9 cellular contexts compared by ENCODE assay signal in genomic region chr2:36355890-36356198, GRCh38. TPM values are rescaled to one million over a fixed set of nuclear protein-coding genes. Genes with fewer than 3 reads are reported as not detected.
DNase-seq lines count a peak whose midpoint lies in the region; ATAC-seq and TF ChIP-seq lines count a peak whose summit lies in the region.
"Had no signal": no experiment of that assay in that cellular context is flagged by ENCODE, and none has a peak within 500 bp of the region (broad histone marks: within the 10 kb centered on the region; RNA-seq: fewer than 3 reads in every experiment).

No MANE protein-coding gene starts in this region.

- no peak overlapping the region for H3K27ac Mint-ChIP-seq in natural killer cell treated with Interleukin-12 subunit alpha and Interleukin-12 subunit beta and Interleukin-15 and Interleukin-18, amount 100 ng/mL, for 72 hours
- H3K27ac Mint-ChIP-seq: T-helper 2 cell treated with Interferon-gamma antibody and Interleukin-4, amounts not matched to agents 5 μg/mL and 100 μg/mL, for 36 hours had no signal

- no peaks in the 10 kb centered on the region for H3K9me3 ChIP-seq in A673 (ENCODE audit: low read depth, low read length, poor library complexity, severe bottlenecking)
- no peaks in the 10 kb centered on the region for H3K9me3 ChIP-seq in ectodermal cell (ENCODE audit: control insufficient read depth, low read length)

- H3K36me3 Mint-ChIP-seq in natural killer cell treated with Interleukin-12 subunit alpha and Interleukin-12 subunit beta and Interleukin-15 and Interleukin-18, amount 100 ng/mL, for 72 hours, result no peaks in the 10 kb centered on the region

- CTCF ChIA-PET in A673 (lab: Charles Lee), result interaction anchor here (3.2 kb wide), 1 partner anchor 104 kb away, joined by 8 read pairs; no protein-coding TSS in a partner anchor

- WGBS in ectodermal cell, 2 experiments, result 0 to 1% methylated on average over 36 to 37 of the region's 37 CpGs

- H3K27ac ChIP-seq in A673 (ENCODE audit: low read depth, low read length, poor library complexity, severe bottlenecking), result peak overlapping the region; percentile 66
- peak overlapping the region; percentile 58 for H3K27ac ChIP-seq in ectodermal cell (ENCODE audit: insufficient read depth, low read depth, low read length, poor library complexity, severe bottlenecking)

- peaks cover 35% of the 10 kb centered on the region for H3K4me1 ChIP-seq in A673 (ENCODE audit: insufficient read depth, low read length, poor library complexity, severe bottlenecking)
- H3K4me1 ChIP-seq in ectodermal cell (ENCODE audit: control insufficient read depth, insufficient read depth, low read length), result peaks cover 5% of the 10 kb centered on the region

- in situ Hi-C loops in GM13976 (cut with MboI; ENCODE audit: low sequenced_read_pairs, unreplicated experiment), result loop anchor here (10.0 kb wide), 1 partner anchor 309 kb away; no protein-coding TSS in a partner anchor

- H3K27me3 Mint-ChIP-seq in natural killer cell treated with Interleukin-12 subunit alpha and Interleukin-12 subunit beta and Interleukin-15 and Interleukin-18, amount 100 ng/mL, for 72 hours, result peaks cover 8 to 16% of the 10 kb centered on the region in 2 donors

- H3K9me3 Mint-ChIP-seq in natural killer cell treated with Interleukin-12 subunit alpha and Interleukin-12 subunit beta and Interleukin-15 and Interleukin-18, amount 100 ng/mL, for 72 hours, result no peaks in the 10 kb centered on the region
- H3K9me3 Mint-ChIP-seq: T-helper 2 cell treated with Interferon-gamma antibody and Interleukin-4, amounts not matched to agents 5 μg/mL and 100 μg/mL, for 36 hours had no signal

- DNase-seq in A673 (ENCODE audit: low spot score) (no peak), GM13976 (ENCODE audit: low spot score) (no peak), NCI-H2196 (lab: John Stamatoyannopoulos, UW; ENCODE audit: unreplicated experiment) (no peak)
- no peak for DNase-seq in Jurkat, Clone E6-1 (ENCODE audit: low read depth, low spot score)
- DNase-seq in natural killer cell treated with Interleukin-12 subunit alpha and Interleukin-12 subunit beta and Interleukin-15 and Interleukin-18, amount 100 ng/mL, for 72 hours (ENCODE audit: low spot score), result no peak

- ATAC-seq in natural killer cell treated with Interleukin-12 subunit alpha and Interleukin-12 subunit beta and Interleukin-15 and Interleukin-18, amount 100 ng/mL, for 72 hours, result no peak
- no peak for ATAC-seq in HG03521 (IDR thresholded peaks at IDR 0.05; ENCODE audit: unreplicated experiment)
- ATAC-seq in GM19023 (IDR thresholded peaks at IDR 0.05; ENCODE audit: unreplicated experiment), result no peak

- H3K4me1 Mint-ChIP-seq in natural killer cell treated with Interleukin-12 subunit alpha and Interleukin-12 subunit beta and Interleukin-15 and Interleukin-18, amount 100 ng/mL, for 72 hours (ENCODE audit: low read depth in 2 of 2), result peaks cover 29 to 31% of the 10 kb centered on the region in 2 donors

- POLR2A ChIA-PET in A673 (lab: Charles Lee; ENCODE audit: low non-redundant PET), result interaction anchor here (0.6 kb wide), 1 partner anchor 85 kb away, joined by 15 read pairs; no protein-coding TSS in a partner anchor

- no peaks in the 10 kb centered on the region for H3K27me3 ChIP-seq in A673 (replicated peaks; ENCODE audit: insufficient read depth, low read depth, low read length, poor library complexity)
- H3K27me3 ChIP-seq in ectodermal cell (ENCODE audit: control insufficient read depth, insufficient read depth, low read length, poor library complexity, severe bottlenecking), result peaks cover 20% of the 10 kb centered on the region

- H3K36me3 ChIP-seq in A673 (ENCODE audit: insufficient read depth, low read length, poor library complexity, severe bottlenecking) (no peaks in the 10 kb centered on the region), ectodermal cell (ENCODE audit: control insufficient read depth, insufficient read depth, low read length) (no peaks in the 10 kb centered on the region)

- peak overlapping the region; percentile 61 for H3K4me3 Mint-ChIP-seq in natural killer cell treated with Interleukin-12 subunit alpha and Interleukin-12 subunit beta and Interleukin-15 and Interleukin-18, amount 100 ng/mL, for 72 hours

- intact Hi-C loops in A673 (cut with micrococcal nuclease; ENCODE audit: unreplicated experiment), result loop anchor here (2.0 to 5.0 kb wide), 2 partner anchors 61 to 309 kb away; no protein-coding TSS in a partner anchor

- no peak for TF ChIP-seq CTCF in A673 (conservative IDR thresholded peaks at IDR 0.05; ENCODE audit: low read depth, low read length)
- no peak for TF ChIP-seq CTCF in GM13976 (IDR thresholded peaks at IDR 0.05; ENCODE audit: borderline replicate concordance, control extremely low read depth, extremely low read depth, insufficient read depth, missing control alignments)

- BruUV-seq in A673 (replicated peaks; lab: Mats Ljungman, UMichigan), result no TSS peak

- H3K4me3 ChIP-seq in A673 (ENCODE audit: low read depth, low read length, poor library complexity, severe bottlenecking), result peak overlapping the region; percentile 83
- peak overlapping the region; percentile 9; the same call in 1 of the 2 replicates for H3K4me3 ChIP-seq in Jurkat, Clone E6-1 (ENCODE audit: low read length)
- peak overlapping the region; percentile 79 for H3K4me3 ChIP-seq in ectodermal cell (ENCODE audit: insufficient read depth, low read depth, low read length)

RNA-seq across cellular contexts. Expression of gene CRIM1, which starts 0.3 kb away (rescaled TPM):
- 35.3 and 46.5 TPM in 2 replicates for total RNA-seq in A673 (2021)
- polyA plus RNA-seq in Jurkat, Clone E6-1 (2012; ENCODE audit: insufficient read depth, insufficient read length), result 0.34 TPM
- 7.7 TPM for polyA plus RNA-seq in ectodermal cell (2013, experiment 1 of 4)
- polyA plus RNA-seq in ectodermal cell (2013, experiment 2 of 4), result 7.7 TPM
- polyA plus RNA-seq in ectodermal cell (2013, experiment 3 of 4), result 8.9 TPM
- polyA plus RNA-seq in ectodermal cell (2013, experiment 4 of 4), result 9.0 TPM
- total RNA-seq in natural killer cell treated with Interleukin-12 subunit alpha and Interleukin-12 subunit beta and Interleukin-15 and Interleukin-18, amount 100 ng/mL, for 72 hours, result 10 to 100 TPM in 1 of 2 donors, 1 to 10 TPM in 1; 6.6 to 13.6 TPM

Comparison
In these comparisons a context has a peak if more than half of its experiments do, and no peak if none do; other contexts are left out.
1. H3K4me3 ChIP-seq: peak in every context shown above with its lines; median percentile 83 in A673; 79 in ectodermal cell; 9 in Jurkat, Clone E6-1.